In genomic region chr1:66809245-66809644, GRCh38 we compare ENCODE assay signal across 36 cellular contexts. TPM values are rescaled to one million over a fixed set of nuclear protein-coding genes. Genes with fewer than 3 reads are reported as not detected.
"Had no signal": no experiment of that assay in that cellular context is flagged by ENCODE, and none has a peak within 500 bp of the region (broad histone marks: within the 10 kb centered on the region; RNA-seq: fewer than 3 reads in every experiment).

No MANE protein-coding gene starts in this region.

- H3K27ac ChIP-seq: left ventricle myocardium inferior, neural progenitor cell, neutrophil, right atrium auricular region, right lobe of liver, stomach, testis, thyroid gland, transverse colon, upper lobe of left lung, vagina had no signal

- FAIRE-seq: islet of Langerhans had no signal

- H3K4me1 ChIP-seq: left ventricle myocardium inferior, neural progenitor cell, right atrium auricular region, right lobe of liver, stomach, testis, thyroid gland, transverse colon, upper lobe of left lung, vagina had no signal

- H3K9ac ChIP-seq: neural progenitor cell had no signal

- H3K36me3 ChIP-seq: left ventricle myocardium inferior, neural progenitor cell, neutrophil, right atrium auricular region, right lobe of liver, stomach, thyroid gland, transverse colon, upper lobe of left lung, vagina had no signal

- H3K9me3 ChIP-seq: neutrophil, right atrium auricular region, right lobe of liver, stomach, testis, thyroid gland, transverse colon, upper lobe of left lung, vagina had no signal

- ATAC-seq: natural killer cell; right lobe of liver; stimulated activated naive B cell treated with anti-CD40 and anti-IgM and Interleukin-4, amounts not matched to agents 10 μg/mL and 1 μg/mL and 100 μg/mL, for 72 hours; stimulated activated naive CD8-positive, alpha-beta T cell treated with anti-CD3 and anti-CD28 coated beads, Interleukin-15, Interleukin-2, amounts not matched to agents 100 U/mL and 50 U/mL, for 24 hours had no signal

- H3K4me3 ChIP-seq: left ventricle myocardium inferior, lung, neural progenitor cell, right atrium auricular region, right lobe of liver, stomach, testis, thyroid gland, transverse colon, upper lobe of left lung, vagina had no signal

- DNase-seq: hypothalamus; immature natural killer cell; left ventricle myocardium inferior; mesendoderm; naive B cell; natural killer cell; nephron progenitor cell; occipital lobe; right lobe of liver; stimulated activated CD4-positive, alpha-beta T cell treated with anti-CD3 and anti-CD28 coated beads, Interleukin-12 subunit alpha, Interleukin-12 subunit beta, amount 100 ng/mL, for 4 hours; stimulated activated CD4-positive, alpha-beta T cell treated with anti-CD3 and anti-CD28 coated beads, Interleukin-15, amount 100 ng/mL, for 24 hours; stimulated activated CD4-positive, alpha-beta T cell treated with anti-CD3 and anti-CD28 coated beads, Interleukin-2, amount 100 ng/mL, for 24 hours; stimulated activated CD4-positive, alpha-beta T cell treated with anti-CD3 and anti-CD28 coated beads, Interleukin-4, amount 100 ng/mL, for 1 hour; stimulated activated naive B cell treated with anti-CD40 and anti-IgM and Interleukin-4, amounts not matched to agents 10 μg/mL and 1 μg/mL and 100 μg/mL, for 72 hours; stimulated activated naive CD8-positive, alpha-beta T cell treated with anti-CD3 and anti-CD28 coated beads, Interleukin-15, Interleukin-2, amounts not matched to agents 100 U/mL and 50 U/mL, for 24 hours; stomach; testis; thyroid gland; transverse colon; upper lobe of left lung had no signal

- H3K27me3 ChIP-seq: neural progenitor cell, neutrophil, right atrium auricular region, right lobe of liver, stomach, testis, thyroid gland, transverse colon, upper lobe of left lung, vagina had no signal

RNA-seq across cellular contexts. Expression of gene INSL5, which starts 8.2 kb away (rescaled TPM):
- total RNA-seq: kidney epithelial cell, left ventricle myocardium inferior, lower leg skin, lung, mesothelial cell of epicardium, mononuclear cell, natural killer cell, occipital lobe, osteocyte, progenitor cell of endocrine pancreas, pulmonary artery endothelial cell, renal cortical epithelial cell, right atrium auricular region, right lobe of liver, skeletal muscle tissue, stomach, thyroid gland, upper lobe of left lung, urinary bladder, vagina had no signal
- polyA plus RNA-seq: immature natural killer cell, lung, stomach, urinary bladder had no signal

RNA-seq across cellular contexts. Expression of gene DYNLT5, which starts 57.0 kb away (rescaled TPM):
- total RNA-seq: kidney epithelial cell, testis had no signal
- polyA plus RNA-seq: immature natural killer cell had no signal
